In genomic region chr20:41534842-41535241, GRCh38 we compare ENCODE assay signal across 13 cellular contexts.
DNase-seq lines count a peak whose midpoint lies in the region; ATAC-seq, FAIRE-seq and TF ChIP-seq lines count a peak whose summit lies in the region.
"Had no signal": no experiment of that assay in that cellular context is flagged by ENCODE, and none has a peak within 500 bp of the region (broad histone marks: within the 10 kb centered on the region; RNA-seq: fewer than 3 reads in every experiment).

No MANE protein-coding gene starts in this region.

- H3K9me3 Mint-ChIP-seq in MCF 10A (ENCODE audit: unreplicated experiment) (no peaks in the 10 kb centered on the region), astrocyte (ENCODE audit: unreplicated experiment) (peaks cover 3% of the 10 kb centered on the region), endothelial cell (ENCODE audit: unreplicated experiment) (no peaks in the 10 kb centered on the region)

- WGBS in thyroid gland, 2 donors, result 35 to 58% methylated on average over 2 of the region's 2 CpGs

- H3K9me3 ChIP-seq in breast epithelium, result peaks cover 0 to 3% of the 10 kb centered on the region in 2 donors
- no peaks in the 10 kb centered on the region for H3K9me3 ChIP-seq in astrocyte (ENCODE audit: insufficient read depth, low read depth, low read length)
- no peaks in the 10 kb centered on the region for H3K9me3 ChIP-seq in thyroid gland

- peaks cover 8% of the 10 kb centered on the region for H3K79me2 ChIP-seq in astrocyte (ENCODE audit: insufficient read depth, low read length)

- H4K20me1 ChIP-seq in astrocyte (ENCODE audit: insufficient read depth, low read length), result peaks cover 27% of the 10 kb centered on the region

- H3K4me1 ChIP-seq in breast epithelium, result no peaks in the 10 kb centered on the region
- peaks cover 11% of the 10 kb centered on the region for H3K4me1 ChIP-seq in astrocyte (ENCODE audit: insufficient read depth, low read length)
- H3K4me1 ChIP-seq in thyroid gland, result peaks cover 51 to 55% of the 10 kb centered on the region in 2 donors

- CTCF ChIA-PET in MCF 10A (lab: Yijun Ruan, JAX), result interaction anchor here (0.7 to 1.5 kb wide), 2 partner anchors 9 to 34 kb away, joined by 3 to 5 read pairs; no protein-coding TSS in a partner anchor

- peaks cover 8% of the 10 kb centered on the region for H3K4me1 Mint-ChIP-seq in MCF 10A (ENCODE audit: insufficient read depth, unreplicated experiment)
- H3K4me1 Mint-ChIP-seq in astrocyte (ENCODE audit: low read depth, unreplicated experiment), result peaks cover 9% of the 10 kb centered on the region
- H3K4me1 Mint-ChIP-seq in endothelial cell (ENCODE audit: unreplicated experiment), result peaks cover 4% of the 10 kb centered on the region

- TF ChIP-seq POLR2A in breast epithelium (IDR thresholded peaks at IDR 0.05) (no peak), thyroid gland (IDR thresholded peaks at IDR 0.05) (no peak)

- H3K4me3 Mint-ChIP-seq in MCF 10A (ENCODE audit: unreplicated experiment) (no peak overlapping the region), astrocyte (ENCODE audit: unreplicated experiment) (no peak overlapping the region), endothelial cell (ENCODE audit: unreplicated experiment) (no peak overlapping the region)

- H3K9ac ChIP-seq in astrocyte (ENCODE audit: low read length), result no peak overlapping the region
- H3K9ac ChIP-seq: BLaER1 treated with 17β-estradiol and CSF1 and Interleukin-3, amounts not matched to agents 10 nM and 100 nM had no signal

- intact Hi-C loops in MCF 10A (cut with micrococcal nuclease) (no loop called here), breast epithelium (cut with DNase I; ENCODE audit: low total_unique reads) (no loop called here), thyroid gland (cut with DNase I) (no loop called here)

- POLR2A ChIA-PET in MCF 10A (lab: Yijun Ruan, JAX), result interaction anchor here (0.8 to 1.5 kb wide), 2 partner anchors 9 to 40 kb away, joined by 3 to 4 read pairs; no protein-coding TSS in a partner anchor

- H3K4me3 ChIP-seq in breast epithelium, result no peak overlapping the region
- H3K4me3 ChIP-seq in astrocyte (ENCODE audit: insufficient read depth, low read depth, low read length), result no peak overlapping the region
- no peak overlapping the region for H3K4me3 ChIP-seq in epithelial cell of esophagus (ENCODE audit: low read length)
- no peak overlapping the region for H3K4me3 ChIP-seq in thyroid gland (replicated peaks in 1 of 3)
- H3K4me3 ChIP-seq: BLaER1 treated with 17β-estradiol and CSF1 and Interleukin-3, amounts not matched to agents 10 nM and 100 nM had no signal

- H3K27me3 Mint-ChIP-seq in MCF 10A (ENCODE audit: insufficient read depth, unreplicated experiment), result no peaks in the 10 kb centered on the region
- H3K27me3 Mint-ChIP-seq in astrocyte (ENCODE audit: low read depth, unreplicated experiment), result no peaks in the 10 kb centered on the region
- peaks cover 4% of the 10 kb centered on the region for H3K27me3 Mint-ChIP-seq in endothelial cell (ENCODE audit: unreplicated experiment)

- no peak for ATAC-seq in HG03045 (IDR thresholded peaks at IDR 0.05; ENCODE audit: unreplicated experiment)
- no peak for ATAC-seq in GM19395 (IDR thresholded peaks at IDR 0.05; ENCODE audit: unreplicated experiment)
- ATAC-seq: PC-3 had no signal

- no peak overlapping the region for H3K27ac ChIP-seq in breast epithelium
- H3K27ac ChIP-seq in astrocyte (ENCODE audit: low read depth, low read length), result no peak overlapping the region
- H3K27ac ChIP-seq in thyroid gland, result peak overlapping the region; percentile 20 to 55 (median 31)
- H3K27ac ChIP-seq: BLaER1 treated with 17β-estradiol and CSF1 and Interleukin-3, amounts not matched to agents 10 nM and 100 nM had no signal

- DNase-seq in MCF 10A (ENCODE audit: unreplicated experiment), result peak; percentile 30
- no peak for DNase-seq in breast epithelium (ENCODE audit: low spot score in 2 of 2)
- peak; percentile 37 for DNase-seq in astrocyte (ENCODE audit: low read depth)
- DNase-seq in epithelial cell of esophagus (ENCODE audit: low read depth), result peak; percentile 28
- DNase-seq in thyroid gland, result peak; percentile 27 to 48
- no peak for DNase-seq in endothelial cell (ENCODE audit: low spot score)
- DNase-seq: HCEC 1CT, NCI-H146, NCI-H2081 treated with DMSO at 0.1 percent for 48 hours, PC-3 had no signal

- TF ChIP-seq CTCF in MCF 10A (IDR thresholded peaks at IDR 0.05; ENCODE audit: unreplicated experiment) (no peak), breast epithelium (IDR thresholded peaks at IDR 0.05) (no peak), astrocyte (IDR thresholded peaks at IDR 0.05; ENCODE audit: insufficient read depth, low read depth, low read length) (no peak), epithelial cell of esophagus (IDR thresholded peaks at IDR 0.05; ENCODE audit: insufficient read depth, low read depth, low read length, missing control alignments) (no peak), thyroid gland (IDR thresholded peaks at IDR 0.05) (no peak), endothelial cell (IDR thresholded peaks at IDR 0.05; ENCODE audit: unreplicated experiment) (no peak)

- peaks cover 19% of the 10 kb centered on the region for H3K36me3 Mint-ChIP-seq in MCF 10A (ENCODE audit: insufficient read depth, unreplicated experiment)
- peaks cover 15% of the 10 kb centered on the region for H3K36me3 Mint-ChIP-seq in astrocyte (ENCODE audit: low read depth, unreplicated experiment)
- H3K36me3 Mint-ChIP-seq in endothelial cell (ENCODE audit: low read depth, unreplicated experiment), result peaks cover 19% of the 10 kb centered on the region

- H2AFZ ChIP-seq in astrocyte (ENCODE audit: low read depth, low read length), result no peak overlapping the region

- no peaks in the 10 kb centered on the region for H3K36me3 ChIP-seq in breast epithelium
- H3K36me3 ChIP-seq in astrocyte (ENCODE audit: insufficient read depth, low read length), result no peaks in the 10 kb centered on the region
- no peaks in the 10 kb centered on the region for H3K36me3 ChIP-seq in thyroid gland

- FAIRE-seq in astrocyte (lab: Jason Lieb, UNC), result no peak

- H3K27ac Mint-ChIP-seq in MCF 10A (ENCODE audit: low read depth, unreplicated experiment), result no peak overlapping the region
- H3K27ac Mint-ChIP-seq in astrocyte (ENCODE audit: unreplicated experiment), result no peak overlapping the region
- no peak overlapping the region for H3K27ac Mint-ChIP-seq in endothelial cell (ENCODE audit: unreplicated experiment)

- no peaks in the 10 kb centered on the region for H3K27me3 ChIP-seq in breast epithelium
- no peaks in the 10 kb centered on the region for H3K27me3 ChIP-seq in astrocyte (ENCODE audit: insufficient read depth, low read length)
- no peaks in the 10 kb centered on the region for H3K27me3 ChIP-seq in thyroid gland
- H3K27me3 ChIP-seq: BLaER1 treated with 17β-estradiol and CSF1 and Interleukin-3, amounts not matched to agents 10 nM and 100 nM had no signal

- BruUV-seq in MCF 10A (replicated peaks; lab: Mats Ljungman, UMichigan), result no TSS peak

- H3K4me2 ChIP-seq in astrocyte (ENCODE audit: low read length), result no peak overlapping the region
- H3K4me2 ChIP-seq: BLaER1 treated with 17β-estradiol and CSF1 and Interleukin-3, amounts not matched to agents 10 nM and 100 nM had no signal

Comparison
In these comparisons a context has a peak if more than half of its experiments do, and no peak if none do; other contexts are left out.
1. DNase-seq: peak in MCF 10A (single experiment), astrocyte (single experiment), epithelial cell of esophagus (single experiment) and thyroid gland (2 of 2); none in breast epithelium (0 of 2) and endothelial cell (single experiment).
2. H3K27ac ChIP-seq: peak in thyroid gland (3 of 3); none in breast epithelium (0 of 2) and astrocyte (single experiment).